ENCODE assay signal across 21 cellular contexts in genomic region chr14:92994942-92995341, GRCh38.
DNase-seq lines count a peak whose midpoint lies in the region; ATAC-seq and TF ChIP-seq lines count a peak whose summit lies in the region.
"Had no signal": no experiment of that assay in that cellular context is flagged by ENCODE, and none has a peak within 500 bp of the region (broad histone marks: within the 10 kb centered on the region; RNA-seq: fewer than 3 reads in every experiment).

No MANE protein-coding gene starts in this region.

- no peaks in the 10 kb centered on the region for H3K36me3 Mint-ChIP-seq in glutamatergic neuron (ENCODE audit: unreplicated experiment)

- no peak for DNase-seq in left ventricle myocardium inferior
- no peak for DNase-seq in left ventricle myocardium superior
- DNase-seq in WERI-Rb-1, result no peak
- no peak for DNase-seq in glutamatergic neuron
- DNase-seq in sigmoid colon, result no peak
- no peak for DNase-seq in NCI-H2029 (lab: John Stamatoyannopoulos, UW)
- no peak for DNase-seq in stimulated activated CD4-positive, alpha-beta T cell treated with anti-CD3 and anti-CD28 coated beads, Interleukin-15, amount 100 ng/mL, for 24 hours
- DNase-seq: CD4-positive, CD25-positive, alpha-beta regulatory T cell; COR-L47; DMS 273 treated with DMSO at 0.1 percent for 48 hours; DND-41; GDM1; NCI-H1436 treated with DMSO at 0.1 percent for 48 hours; NCI-H2029 treated with DMSO at 0.1 percent for 48 hours; NCI-H446 treated with DMSO at 0.1 percent for 48 hours; NCI-H748 treated with DMSO at 0.1 percent for 48 hours; NK-92 treated with Interleukin-12 subunit alpha and Interleukin-12 subunit beta, amount 100 ng/mL, for 24 hours; SHP77 treated with DMSO at 0.1 percent for 48 hours had no signal

- peak overlapping the region; percentile 30 for H3K4me3 Mint-ChIP-seq in glutamatergic neuron (ENCODE audit: unreplicated experiment)
- H3K4me3 Mint-ChIP-seq: B cell; CD4-positive, CD25-positive, alpha-beta regulatory T cell had no signal

- peak overlapping the region; percentile 38 for H3K27ac Mint-ChIP-seq in glutamatergic neuron (ENCODE audit: unreplicated experiment)
- H3K27ac Mint-ChIP-seq: B cell had no signal

- H3K4me3 ChIP-seq in left ventricle myocardium inferior, result no peak overlapping the region
- no peak overlapping the region for H3K4me3 ChIP-seq in WERI-Rb-1 (ENCODE audit: low read depth, low read length)
- no peak overlapping the region for H3K4me3 ChIP-seq in sigmoid colon
- H3K4me3 ChIP-seq: HAP-1 had no signal

- peaks cover 5% of the 10 kb centered on the region for H3K9me3 Mint-ChIP-seq in glutamatergic neuron (ENCODE audit: unreplicated experiment)
- H3K9me3 Mint-ChIP-seq: CD4-positive, CD25-positive, alpha-beta regulatory T cell had no signal

- TF ChIP-seq POLR2A in sigmoid colon (IDR thresholded peaks at IDR 0.05), result no peak

- ATAC-seq in left ventricle myocardium superior, result no peak
- no peak for ATAC-seq in HG03159 (IDR thresholded peaks at IDR 0.05; ENCODE audit: unreplicated experiment)

- peak overlapping the region; percentile 95 for H3K27ac ChIP-seq in left ventricle myocardium inferior (replicated peaks)
- H3K27ac ChIP-seq in WERI-Rb-1, result no peak overlapping the region
- H3K27ac ChIP-seq in sigmoid colon, result peak overlapping the region; percentile 60 to 84 (median 79)

- no peaks in the 10 kb centered on the region for H3K36me3 ChIP-seq in left ventricle myocardium inferior
- H3K36me3 ChIP-seq in WERI-Rb-1, result no peaks in the 10 kb centered on the region; the same call in none of the 2 replicates
- peaks cover 0 to 19% (median 2%) of the 10 kb centered on the region in 4 donors for H3K36me3 ChIP-seq in sigmoid colon
- H3K36me3 ChIP-seq: HAP-1 had no signal

- 91 to 95% methylated on average over 11 of the region's 11 CpGs for WGBS in sigmoid colon, 2 donors

- no peaks in the 10 kb centered on the region for H3K27me3 ChIP-seq in left ventricle myocardium inferior (ENCODE audit: low read depth)
- no peaks in the 10 kb centered on the region for H3K27me3 ChIP-seq in WERI-Rb-1 (ENCODE audit: insufficient read depth, low read depth, severe bottlenecking)
- no peaks in the 10 kb centered on the region for H3K27me3 ChIP-seq in sigmoid colon

- TF ChIP-seq EP300 in sigmoid colon (IDR thresholded peaks at IDR 0.05), result no peak

- H3K4me1 Mint-ChIP-seq in glutamatergic neuron (ENCODE audit: low read depth, unreplicated experiment), result peaks cover 38% of the 10 kb centered on the region
- H3K4me1 Mint-ChIP-seq: B cell had no signal

- peaks cover 94% of the 10 kb centered on the region for H3K4me1 ChIP-seq in left ventricle myocardium inferior
- H3K4me1 ChIP-seq in sigmoid colon, result peaks cover 0 to 62% (median 46%) of the 10 kb centered on the region in 4 donors
- H3K4me1 ChIP-seq: HAP-1 had no signal

- H3K9me3 ChIP-seq in left ventricle myocardium inferior (replicated peaks) (no peaks in the 10 kb centered on the region), WERI-Rb-1 (ENCODE audit: severe bottlenecking) (no peaks in the 10 kb centered on the region), sigmoid colon (no peaks in the 10 kb centered on the region)
- H3K9me3 ChIP-seq: HAP-1 had no signal

- H3K27me3 Mint-ChIP-seq in glutamatergic neuron (ENCODE audit: unreplicated experiment), result peaks cover 3% of the 10 kb centered on the region
- H3K27me3 Mint-ChIP-seq: B cell; CD4-positive, CD25-positive, alpha-beta regulatory T cell had no signal

- TF ChIP-seq CTCF in left ventricle myocardium inferior (IDR thresholded peaks at IDR 0.05; ENCODE audit: borderline replicate concordance) (no peak), WERI-Rb-1 (IDR thresholded peaks at IDR 0.05; ENCODE audit: low read depth, low read length) (0 out of 2 replicates have a peak, but pooled peaks have one; percentile 6), glutamatergic neuron (IDR thresholded peaks at IDR 0.05; ENCODE audit: partially characterized antibody, unreplicated experiment) (no peak), sigmoid colon (IDR thresholded peaks at IDR 0.05) (no peak)

- intact Hi-C loops in left ventricle myocardium inferior (cut with micrococcal nuclease) (no loop called here), left ventricle myocardium superior (cut with micrococcal nuclease) (no loop called here), sigmoid colon (cut with DNase I) (no loop called here)
